ENCODE assay signal across 8 cellular contexts in the genomic region with DNA sequence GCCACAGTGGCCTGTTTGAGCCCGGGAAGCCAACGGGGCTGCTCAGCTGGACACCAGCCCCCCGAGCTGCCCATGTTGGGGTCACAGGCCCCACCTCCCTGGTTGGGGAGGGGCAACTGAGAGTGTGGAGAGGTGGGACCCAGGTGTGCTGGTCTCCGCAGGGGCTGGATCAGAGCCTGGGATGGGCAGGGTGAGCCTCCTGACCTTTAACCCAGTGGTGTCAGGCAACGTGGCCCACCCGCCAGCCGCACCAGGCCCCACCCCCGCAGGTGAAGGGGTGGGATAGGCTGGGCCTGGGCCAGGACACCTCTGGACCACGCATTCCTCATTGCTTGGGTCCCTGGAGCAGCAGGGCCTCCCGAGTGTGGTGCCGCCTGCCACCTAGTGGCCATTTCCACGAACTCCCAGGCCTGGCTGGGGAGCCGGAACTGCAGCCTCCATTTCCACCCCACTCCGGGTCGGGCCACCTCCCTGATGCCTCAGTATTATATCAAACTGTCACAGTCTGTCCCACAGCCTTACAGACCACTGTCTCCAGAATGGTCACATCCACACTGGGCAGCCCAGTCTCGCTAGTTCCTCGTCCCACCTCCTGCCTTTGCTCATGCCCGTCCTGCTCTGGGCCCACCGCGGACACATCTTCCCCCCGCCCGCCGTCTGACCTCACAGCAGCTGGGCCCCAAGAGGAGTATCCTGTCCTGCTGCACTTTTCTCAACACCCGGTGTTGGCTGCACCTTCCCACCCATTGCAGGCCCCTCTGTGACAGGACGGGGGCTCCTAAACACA. TPM values are rescaled to one million over a fixed set of nuclear protein-coding genes. Genes with fewer than 3 reads are reported as not detected.
DNase-seq lines count a peak whose midpoint lies in the region; ATAC-seq and TF ChIP-seq lines count a peak whose summit lies in the region.

No MANE protein-coding gene starts in this region.

- no peaks in the 10 kb centered on the region for H3K79me2 ChIP-seq in H9 (ENCODE audit: insufficient read depth, low read length)

- peaks cover 2 to 17% of the 10 kb centered on the region in 2 donors for H3K36me3 ChIP-seq in lung (ENCODE audit: control insufficient read depth in 2 of 2, insufficient read depth in 2 of 2, low read length in 2 of 2)

- no peak overlapping the region for H2BK5ac ChIP-seq in H9 (ENCODE audit: insufficient read length, low read length)

- H3K9me3 ChIP-seq in H9 (ENCODE audit: control insufficient read depth, low read depth, low read length) = no peaks in the 10 kb centered on the region
- no peaks in the 10 kb centered on the region for H3K9me3 ChIP-seq in lung (ENCODE audit: control insufficient read depth in 2 of 2, insufficient read depth in 1 of 2, low read length in 1 of 2)

- H2BK15ac ChIP-seq in H9 (ENCODE audit: low read depth, low read length) = no peak overlapping the region

- H3K27me3 ChIP-seq in H9 (ENCODE audit: insufficient read depth, low read length) (no peaks in the 10 kb centered on the region), dorsolateral prefrontal cortex (no peaks in the 10 kb centered on the region), lung (ENCODE audit: control insufficient read depth, insufficient read depth) (no peaks in the 10 kb centered on the region)

- H3K9me3 Mint-ChIP-seq in H9 = no peaks in the 10 kb centered on the region
- no peaks in the 10 kb centered on the region for H3K9me3 Mint-ChIP-seq in activated CD4-positive, alpha-beta memory T cell treated with anti-CD3 and anti-CD28 coated beads for 36 hours

- ATAC-seq in lung (ENCODE audit: insufficient read depth, low FRiP score) (peak; percentile 88), HG03460 (IDR thresholded peaks at IDR 0.05; ENCODE audit: unreplicated experiment) (no peak)

- H3K56ac ChIP-seq in H9 (ENCODE audit: insufficient read length, low read depth, low read length) = no peak overlapping the region

- no peak overlapping the region for H3K14ac ChIP-seq in H9 (ENCODE audit: insufficient read depth, low read length)

- H3K4me3 Mint-ChIP-seq in H9 = no peak overlapping the region
- no peak overlapping the region for H3K4me3 Mint-ChIP-seq in activated CD4-positive, alpha-beta memory T cell treated with anti-CD3 and anti-CD28 coated beads for 36 hours

- DNase-seq in Caki2 (ENCODE audit: low read depth) (peak; percentile 27), H9 (peak; percentile 91), NCI-H526 (lab: John Stamatoyannopoulos, UW) (peak; percentile 30 to 84), dorsolateral prefrontal cortex (peak; percentile 65 to 88 (median 74)), lung (ENCODE audit: low spot score) (peak; percentile 82)
- DNase-seq in activated CD4-positive, alpha-beta memory T cell treated with anti-CD3 and anti-CD28 coated beads for 36 hours = peak; percentile 85
- peak; percentile 58 to 71 (median 61) for DNase-seq in stimulated activated CD4-positive, alpha-beta T cell treated with anti-CD3 and anti-CD28 coated beads, TNF-alpha, amount 100 ng/mL, for 48 hours (ENCODE audit: low read depth in 3 of 3)

- H3K27me3 Mint-ChIP-seq in H9 (ENCODE audit: low read depth) = no peaks in the 10 kb centered on the region
- no peaks in the 10 kb centered on the region for H3K27me3 Mint-ChIP-seq in activated CD4-positive, alpha-beta memory T cell treated with anti-CD3 and anti-CD28 coated beads for 36 hours

- no peak overlapping the region for H4K5ac ChIP-seq in H9 (ENCODE audit: insufficient read length, low read depth, low read length)

- H3K9ac ChIP-seq in H9 (ENCODE audit: extremely low read depth, insufficient read length, low read length) = no peak overlapping the region

- H3K4me2 ChIP-seq in H9 (ENCODE audit: insufficient read depth, insufficient read length, low read length) = no peak overlapping the region

- H3K4me1 ChIP-seq in H9 (ENCODE audit: insufficient read depth, low read length) (no peaks in the 10 kb centered on the region), lung (ENCODE audit: control insufficient read depth in 2 of 2, insufficient read depth in 2 of 2, low read length in 2 of 2) (no peaks in the 10 kb centered on the region)

- peak; percentile 96 for TF ChIP-seq CTCF in H9 (conservative IDR thresholded peaks at IDR 0.05)
- TF ChIP-seq CTCF in dorsolateral prefrontal cortex (IDR thresholded peaks at IDR 0.05 in 54 of 56, conservative IDR thresholded peaks at IDR 0.05 in 2 of 56; ENCODE audit: low read depth in 1 of 56, partially characterized antibody in 56 of 56) = peak; percentile 72 to 98 (median 93)
- peak; percentile 85 for TF ChIP-seq CTCF in lung (IDR thresholded peaks at IDR 0.05; ENCODE audit: control extremely low read depth, extremely low read depth)

- no CpG with 5 or more reads among the region's 25 CpGs for WGBS in H9 (ENCODE audit: extremely low coverage, insufficient read length, low lambda C conversion rate)
- WGBS in lung, 2 donors = 49 to 51% methylated on average over 25 of the region's 25 CpGs

- no peak overlapping the region for H4K91ac ChIP-seq in H9 (ENCODE audit: insufficient read length, low read depth, low read length)

- peaks cover 7 to 9% of the 10 kb centered on the region in 2 experiments for H3K4me1 Mint-ChIP-seq in H9
- H3K4me1 Mint-ChIP-seq in activated CD4-positive, alpha-beta memory T cell treated with anti-CD3 and anti-CD28 coated beads for 36 hours (ENCODE audit: low read depth) = peaks cover 5% of the 10 kb centered on the region

- H3K4me3 ChIP-seq in dorsolateral prefrontal cortex = no peak overlapping the region
- H3K4me3 ChIP-seq in lung = no peak overlapping the region

- H2AK5ac ChIP-seq in H9 (ENCODE audit: insufficient read length, low read length) = no peak overlapping the region

- H3K4ac ChIP-seq in H9 (ENCODE audit: low read depth, low read length) = no peak overlapping the region

- H4K20me1 ChIP-seq in H9 (ENCODE audit: control insufficient read depth, insufficient read depth, insufficient read length) = no peaks in the 10 kb centered on the region

- no peak overlapping the region for H3K23ac ChIP-seq in H9 (ENCODE audit: insufficient read length, low read depth, low read length)

- no peaks in the 10 kb centered on the region for H3K79me1 ChIP-seq in H9 (ENCODE audit: insufficient read depth, low read depth, low read length, poor library complexity, severe bottlenecking)

- H3K18ac ChIP-seq in H9 (ENCODE audit: insufficient read length, low read depth, low read length) = no peak overlapping the region

- H4K8ac ChIP-seq in H9 (replicated peaks; ENCODE audit: insufficient read length, low read depth, low read length) = no peak overlapping the region

- H3K27ac ChIP-seq in H9 (ENCODE audit: insufficient read length, low read depth, low read length) (no peak overlapping the region), dorsolateral prefrontal cortex (no peak overlapping the region), lung (ENCODE audit: low read depth in 1 of 2, low read length in 1 of 2) (no peak overlapping the region)

- H3T11ph ChIP-seq in H9 (ENCODE audit: low read length) = no peak overlapping the region

- H3K36me3 Mint-ChIP-seq in H9 (ENCODE audit: insufficient read depth in 1 of 3, low read depth in 3 of 3) = peaks cover 12 to 25% (median 22%) of the 10 kb centered on the region in 3 experiments
- H3K36me3 Mint-ChIP-seq in activated CD4-positive, alpha-beta memory T cell treated with anti-CD3 and anti-CD28 coated beads for 36 hours = no peaks in the 10 kb centered on the region

- no peak overlapping the region for H2BK12ac ChIP-seq in H9 (ENCODE audit: insufficient read length, low read depth, low read length)

- no peaks in the 10 kb centered on the region for H3K23me2 ChIP-seq in H9 (ENCODE audit: insufficient read length, low read depth, low read length, poor library complexity, severe bottlenecking)

- POLR2A ChIA-PET in activated CD4-positive, alpha-beta memory T cell treated with anti-CD3 and anti-CD28 coated beads for 36 hours (lab: Charles Lee) = no interaction called here

- H2AFZ ChIP-seq in H9 (ENCODE audit: low read length) = no peak overlapping the region

- CTCF ChIA-PET in activated CD4-positive, alpha-beta memory T cell treated with anti-CD3 and anti-CD28 coated beads for 36 hours (lab: Charles Lee) = interaction anchor here (0.8 to 1.1 kb wide), 4 partner anchors 62 to 194 kb away, joined by 3 to 4 read pairs (median 4); no protein-coding TSS in a partner anchor

- in situ Hi-C loops in Caki2 (cut with HindIII; ENCODE audit: low pct_unique_long_range_greater_than_20kb, low sequenced_read_pairs) = no loop called here

- no peak overlapping the region for H2BK20ac ChIP-seq in H9 (ENCODE audit: low read depth, low read length, poor library complexity, severe bottlenecking)

- no peak overlapping the region for H3K27ac Mint-ChIP-seq in H9
- no peak overlapping the region for H3K27ac Mint-ChIP-seq in activated CD4-positive, alpha-beta memory T cell treated with anti-CD3 and anti-CD28 coated beads for 36 hours

- intact Hi-C loops in activated CD4-positive, alpha-beta memory T cell treated with anti-CD3 and anti-CD28 coated beads for 36 hours (cut with micrococcal nuclease) = loop anchor here (2.0 kb wide), 2 partner anchors 44 to 190 kb away; no protein-coding TSS in a partner anchor
- intact Hi-C loops in dorsolateral prefrontal cortex (cut with DNase I) = loop anchor here (5.0 kb wide), 3 partner anchors 65 to 235 kb away; partner anchors contain the start of gene KMT5B (in 1 of the 2)

- no peak overlapping the region for H2BK120ac ChIP-seq in H9 (ENCODE audit: low read depth, low read length, poor library complexity, severe bottlenecking)

RNA-seq across cellular contexts. Expression of gene PPP6R3, which starts 13.3 kb away (rescaled TPM):
- 42.6 and 55.0 TPM in 2 replicates for total RNA-seq in Caki2 (2014; rRNA removed; shearing (Covaris generic); ENCODE audit: low replicate concordance)
- total RNA-seq in H9 (2021) = 138 and 139 TPM in 2 replicates
- total RNA-seq in activated CD4-positive, alpha-beta memory T cell treated with anti-CD3 and anti-CD28 coated beads for 36 hours = 100 to 1,000 TPM; 108 to 110 TPM
- 100 to 1,000 TPM in 53 of 120 experiments, 10 to 100 TPM in 67; 76.3 to 131 (median 99.1) TPM for total RNA-seq in dorsolateral prefrontal cortex
- total RNA-seq in lung = 100 to 1,000 TPM in 1 of 2 donors, 10 to 100 TPM in 1; 87.4 to 217 TPM
- 10 to 100 TPM; 28.5 to 34.0 TPM for polyA plus RNA-seq in lung

Comparison
In these comparisons a context has a peak if more than half of its experiments do, and no peak if none do; other contexts are left out.
1. DNase-seq: peak in every context shown above with its lines; median percentile 91 in H9; 85 in activated CD4-positive, alpha-beta memory T cell treated with anti-CD3 and anti-CD28 coated beads for 36 hours; 82 in lung; 74 in dorsolateral prefrontal cortex; 61 in stimulated activated CD4-positive, alpha-beta T cell treated with anti-CD3 and anti-CD28 coated beads, TNF-alpha, amount 100 ng/mL, for 48 hours; 57 in NCI-H526; 27 in Caki2.